Comparison of ENCODE assay signal across 11 cellular contexts in the genomic region with DNA sequence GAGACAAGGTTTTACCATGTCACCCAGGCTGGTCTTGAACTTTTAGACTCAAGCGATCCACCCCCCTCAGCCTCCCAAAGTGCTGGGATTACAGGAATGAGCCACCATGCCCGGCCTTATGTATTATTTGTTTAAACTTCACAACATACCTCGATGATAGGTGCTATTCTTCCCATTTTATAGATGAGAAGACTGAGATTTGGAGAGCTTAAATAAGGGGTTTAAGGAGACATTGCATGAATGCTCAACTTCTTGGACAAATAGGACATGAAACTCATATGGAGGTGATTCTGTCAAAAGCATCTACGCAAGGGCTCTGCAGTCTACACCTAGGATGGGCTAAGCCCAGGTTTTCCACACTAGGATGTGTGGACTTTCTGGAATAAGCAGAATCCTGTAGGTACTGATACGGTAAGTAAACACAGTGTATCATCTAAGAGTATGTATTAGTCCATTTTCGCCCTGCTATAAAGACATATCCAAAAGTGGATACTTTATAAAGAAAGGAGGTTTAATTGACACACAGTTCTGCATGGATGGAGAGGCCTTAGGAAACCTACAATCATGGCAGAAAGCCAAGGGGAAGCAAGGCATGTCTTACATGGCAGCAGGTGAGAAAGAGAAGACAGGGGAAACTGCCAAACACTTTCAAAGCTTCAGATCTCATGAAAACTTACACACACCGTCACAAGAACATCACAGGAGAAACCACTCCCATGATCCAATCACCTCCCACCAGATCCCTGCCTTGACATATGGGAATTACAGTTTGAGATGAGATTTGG.
DNase-seq lines count a peak whose midpoint lies in the region; ATAC-seq, FAIRE-seq and TF ChIP-seq lines count a peak whose summit lies in the region.
"Had no signal": no experiment of that assay in that cellular context is flagged by ENCODE, and none has a peak within 500 bp of the region (broad histone marks: within the 10 kb centered on the region; RNA-seq: fewer than 3 reads in every experiment).

No MANE protein-coding gene starts in this region.

- no peak overlapping the region for H3K4me3 ChIP-seq in K562
- H3K4me3 ChIP-seq: BLaER1, GM23248 had no signal

- H3K4me1 ChIP-seq in K562 (replicated peaks in 1 of 2; ENCODE audit: control insufficient read depth in 2 of 2, insufficient read depth in 2 of 2, low read length in 2 of 2): peaks cover 4 to 6% of the 10 kb centered on the region in 2 experiments; a peak in 4 of 5 replicates
- H3K4me1 ChIP-seq: BLaER1 had no signal

- H3K27me3 Mint-ChIP-seq in progenitor cell of endocrine pancreas: peaks cover 2% of the 10 kb centered on the region

- no peaks in the 10 kb centered on the region for H4K20me1 ChIP-seq in K562 (replicated peaks; ENCODE audit: control insufficient read depth, insufficient read depth, low read length)
- H4K20me1 ChIP-seq: BLaER1 had no signal

- no peak overlapping the region for H3K27ac ChIP-seq in K562 (ENCODE audit: extremely low read depth, low read depth, low read length)
- H3K27ac ChIP-seq: BLaER1, GM23248, RWPE1 had no signal

- no peak overlapping the region for H2AFZ ChIP-seq in K562 (ENCODE audit: low read depth, low read length)
- H2AFZ ChIP-seq: GM23248 had no signal

- no peaks in the 10 kb centered on the region for H3K79me2 ChIP-seq in K562 (ENCODE audit: control insufficient read depth, insufficient read depth, low read length)

- ATAC-seq in K562: no peak

- FAIRE-seq in GM12892 (lab: Jason Lieb, UNC) (peak; percentile 66), K562 (lab: Jason Lieb, UNC) (no peak)

- CTCF ChIA-PET in K562 (lab: Yijun Ruan, JAX; ENCODE audit: low intra/inter-chr PET ratio): interaction anchor here (1.6 to 1.8 kb wide), 3 partner anchors 8 to 180 kb away, joined by 7 to 9 read pairs (median 7); no protein-coding TSS in a partner anchor

- in situ Hi-C loops in K562 (cut with MboI): no loop called here

- no peak overlapping the region for H3K9ac ChIP-seq in K562 (ENCODE audit: insufficient read depth in 1 of 2, low read depth in 2 of 2, low read length in 2 of 2)
- H3K9ac ChIP-seq: BLaER1, GM23248 had no signal

- H3K36me3 ChIP-seq in K562 (ENCODE audit: control insufficient read depth, insufficient read depth, low read length): no peaks in the 10 kb centered on the region
- H3K36me3 ChIP-seq: BLaER1 had no signal

- H3K36me3 Mint-ChIP-seq in progenitor cell of endocrine pancreas (ENCODE audit: insufficient read depth): no peaks in the 10 kb centered on the region

- TF ChIP-seq CTCF in K562 (IDR thresholded peaks at IDR 0.05 in 2 of 3, conservative IDR thresholded peaks at IDR 0.05 in 1 of 3; ENCODE audit: insufficient read depth in 2 of 3, low read depth in 1 of 3, low read length in 3 of 3): no peak
- TF ChIP-seq CTCF in progenitor cell of endocrine pancreas (IDR thresholded peaks at IDR 0.05; ENCODE audit: unreplicated experiment): no peak

- TF ChIP-seq POLR2A in GM12892 (IDR thresholded peaks at IDR 0.05; ENCODE audit: low read depth, low read length) (no peak), K562 (conservative IDR thresholded peaks at IDR 0.05) (no peak)

- POLR2A ChIA-PET in K562 (lab: Yijun Ruan, JAX): interaction anchor here (0.9 to 1.2 kb wide), 3 partner anchors 117 to 154 kb away, joined by 3 to 6 read pairs (median 3); no protein-coding TSS in a partner anchor

- DNase-seq in NCI-H82 (lab: John Stamatoyannopoulos, UW) (peak; percentile 5), NCI-H82 treated with DMSO at 0.1 percent for 48 hours (lab: John Stamatoyannopoulos, UW; ENCODE audit: unreplicated experiment) (no peak), GM12892 (ENCODE audit: insufficient read length) (no peak), K562 (ENCODE audit: extremely low read depth in 1 of 4, low spot score in 3 of 4) (no peak), AML-193 (lab: John Stamatoyannopoulos, UW) (no peak), OCI-M2 (lab: John Stamatoyannopoulos, UW; ENCODE audit: unreplicated experiment) (no peak), progenitor cell of endocrine pancreas (ENCODE audit: low spot score, unreplicated experiment) (no peak)

- no peaks in the 10 kb centered on the region for H3K9me3 ChIP-seq in K562 (replicated peaks; ENCODE audit: control insufficient read depth, insufficient read depth, low read depth, low read length)

- H3K27me3 ChIP-seq in K562 (ENCODE audit: control insufficient read depth in 2 of 2, insufficient read depth in 2 of 2, low read length in 2 of 2): no peaks in the 10 kb centered on the region
- H3K27me3 ChIP-seq: BLaER1 had no signal

- H3K27ac Mint-ChIP-seq in progenitor cell of endocrine pancreas: no peak overlapping the region
- H3K27ac Mint-ChIP-seq: CD4-positive, alpha-beta T cell had no signal

- BruUV-seq in K562 (replicated peaks; lab: Mats Ljungman, UMichigan): no TSS peak

- no peak overlapping the region for H3K4me3 Mint-ChIP-seq in progenitor cell of endocrine pancreas (ENCODE audit: low read depth)
- H3K4me3 Mint-ChIP-seq: CD4-positive, alpha-beta T cell had no signal

- intact Hi-C loops in K562 (cut with micrococcal nuclease): loop anchor here (1.0 kb wide), 1 partner anchor 153 kb away; no protein-coding TSS in a partner anchor

- TF ChIP-seq EP300 in K562 (IDR thresholded peaks at IDR 0.05; ENCODE audit: low read length): no peak

- H3K9me3 Mint-ChIP-seq in progenitor cell of endocrine pancreas (ENCODE audit: low read depth): no peaks in the 10 kb centered on the region
- H3K9me3 Mint-ChIP-seq: CD4-positive, alpha-beta T cell had no signal

- H3K9me1 ChIP-seq in K562 (ENCODE audit: control insufficient read depth, insufficient read depth, low read length): no peaks in the 10 kb centered on the region

- H3K4me1 Mint-ChIP-seq in progenitor cell of endocrine pancreas (ENCODE audit: low read depth): no peaks in the 10 kb centered on the region

- no peak overlapping the region for H3K4me2 ChIP-seq in K562 (ENCODE audit: insufficient read depth, low read length)
- H3K4me2 ChIP-seq: BLaER1 had no signal

- 58% methylated on average over 7 of the region's 7 CpGs for WGBS in K562 (ENCODE audit: insufficient coverage, low coverage, missing lambda C conversion rate)

- TF ChIP-seq RAD21 in K562 (CRISPR knock-in tag; conservative IDR thresholded peaks at IDR 0.05 in 1 of 2, IDR thresholded peaks at IDR 0.05 in 1 of 2): no peak

TF ChIP-seq in K562, 482 proteins besides CTCF, POLR2A, EP300 and RAD21:
- TF ChIP-seq RBM25 (IDR thresholded peaks at IDR 0.05; ENCODE audit: low read depth, low read length, severe bottlenecking) (peak; percentile 86), BCOR (IDR thresholded peaks at IDR 0.05) (peak; percentile 83), ZNF431 (CRISPR knock-in tag; IDR thresholded peaks at IDR 0.05) (peak; percentile 94), ZNF766 (CRISPR knock-in tag; conservative IDR thresholded peaks at IDR 0.05) (0 out of 2 replicates have a peak, but pooled peaks have one; percentile 31), KDM1A (IDR thresholded peaks at IDR 0.05) (peak; percentile 17 to 54; a peak in 1 of 4 replicates), ZNF263 (CRISPR knock-in tag; IDR thresholded peaks at IDR 0.05; ENCODE audit: borderline replicate concordance) (no peak), NFIC (IDR thresholded peaks at IDR 0.05) (peak; percentile 68), HDAC2 (IDR thresholded peaks at IDR 0.05) (0 out of 2 replicates have a peak, but pooled peaks have one; percentile 29), ADNP (tag; IDR thresholded peaks at IDR 0.05) (peak; percentile 73)
- TF ChIP-seq, protein P1, sequence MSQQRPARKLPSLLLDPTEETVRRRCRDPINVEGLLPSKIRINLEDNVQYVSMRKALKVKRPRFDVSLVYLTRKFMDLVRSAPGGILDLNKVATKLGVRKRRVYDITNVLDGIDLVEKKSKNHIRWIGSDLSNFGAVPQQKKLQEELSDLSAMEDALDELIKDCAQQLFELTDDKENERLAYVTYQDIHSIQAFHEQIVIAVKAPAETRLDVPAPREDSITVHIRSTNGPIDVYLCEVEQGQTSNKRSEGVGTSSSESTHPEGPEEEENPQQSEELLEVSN (IDR thresholded peaks at IDR 0.05; ENCODE audit: borderline replicate concordance in 1 of 2, extremely low read depth in 1 of 2, insufficient read depth in 1 of 2, insufficient read length in 1 of 2, low read depth in 1 of 2, low read length in 1 of 2, poor library complexity in 1 of 2, severe bottlenecking in 1 of 2): no peak
